ENCODE assay signal across 8 cellular contexts in genomic region chr13:105139380-105140285, GRCh38.
A peak's percentile ranks its signal among the peaks of the same experiment; 100 is the strongest.
DNase-seq lines count a peak whose midpoint lies in the region; ATAC-seq and TF ChIP-seq lines count a peak whose summit lies in the region.

No MANE protein-coding gene starts in this region.

- H3K27ac ChIP-seq in C4-2B = peak overlapping the region; percentile 49

- intact Hi-C loops in cardiac septum (cut with DNase I) = no loop called here

- DNase-seq in OCI-M1 (lab: John Stamatoyannopoulos, UW) (peak; percentile 95), cardiac septum (ENCODE audit: low spot score) (peak; percentile 82), BE2C (no peak)
- DNase-seq in activated T-cell treated with anti-CD3 and anti-CD28 coated beads, Interleukin-2, amount 50 U/mL, for 48 hours = peak; percentile 69 to 75
- DNase-seq in stimulated activated CD4-positive, alpha-beta T cell treated with anti-CD3 and anti-CD28 coated beads, Interleukin-1b, Interleukin-23, amount 100 ng/mL, for 4 hours (ENCODE audit: low read depth in 2 of 2) = peak; percentile 29 to 36

- no peaks in the 10 kb centered on the region for H3K36me3 ChIP-seq in BE2C

- no peaks in the 10 kb centered on the region for H3K9me3 ChIP-seq in BE2C

- peaks cover 18% of the 10 kb centered on the region for H3K4me1 ChIP-seq in BE2C

- H3K27me3 ChIP-seq in BE2C = no peaks in the 10 kb centered on the region

- TF ChIP-seq CTCF in C4-2B (conservative IDR thresholded peaks at IDR 0.05) (peak; percentile 50), BE2C (IDR thresholded peaks at IDR 0.05; ENCODE audit: low read depth, low read length) (no peak)

- no peak overlapping the region for H3K4me3 ChIP-seq in BE2C (ENCODE audit: low read depth, low read length)

- peak; percentile 94 for ATAC-seq in GM19328 (IDR thresholded peaks at IDR 0.05; ENCODE audit: unreplicated experiment)
- peak; percentile 94 for ATAC-seq in HG03442 (IDR thresholded peaks at IDR 0.05; ENCODE audit: unreplicated experiment)
